ENCODE assay signal across 20 cellular contexts in genomic region chr13:110353339-110353977, GRCh38. TPM values are rescaled to one million over a fixed set of nuclear protein-coding genes. Genes with fewer than 3 reads are reported as not detected.
DNase-seq lines count a peak whose midpoint lies in the region; ATAC-seq and TF ChIP-seq lines count a peak whose summit lies in the region.
"Had no signal": no experiment of that assay in that cellular context is flagged by ENCODE, and none has a peak within 500 bp of the region (broad histone marks: within the 10 kb centered on the region; RNA-seq: fewer than 3 reads in every experiment).

No MANE protein-coding gene starts in this region.

- H3K4me3 ChIP-seq in colonic mucosa = no peak overlapping the region
- H3K4me3 ChIP-seq in mesenchymal stem cell (ENCODE audit: insufficient read depth in 1 of 2, low read depth in 1 of 2, low read length in 2 of 2) = no peak overlapping the region
- no peak overlapping the region for H3K4me3 ChIP-seq in sigmoid colon
- no peak overlapping the region for H3K4me3 ChIP-seq in uterus
- no peak overlapping the region for H3K4me3 ChIP-seq in CD8-positive, alpha-beta T cell (ENCODE audit: low read depth, low read length)
- H3K4me3 ChIP-seq: skin epidermis had no signal

- no peak overlapping the region for H4K91ac ChIP-seq in mesenchymal stem cell (ENCODE audit: low read length)

- no peak overlapping the region for H2BK120ac ChIP-seq in mesenchymal stem cell (ENCODE audit: low read depth, low read length)

- no peaks in the 10 kb centered on the region for H3K36me3 Mint-ChIP-seq in CD8-positive, alpha-beta T cell
- H3K36me3 Mint-ChIP-seq: naive B cell had no signal

- no peaks in the 10 kb centered on the region for H3K4me1 Mint-ChIP-seq in CD8-positive, alpha-beta T cell (ENCODE audit: low read depth)
- H3K4me1 Mint-ChIP-seq: activated CD4-positive, alpha-beta memory T cell treated with anti-CD3 and anti-CD28 coated beads, Interleukin-2, amount 10 ng/mL, durations not matched to agents 7 days and 5 days; T-helper 17 cell had no signal

- H3K79me1 ChIP-seq in mesenchymal stem cell (replicated peaks; ENCODE audit: low read length, poor library complexity, severe bottlenecking) = peaks cover 17% of the 10 kb centered on the region

- H3K27ac ChIP-seq in colonic mucosa = peak overlapping the region; percentile 20
- H3K27ac ChIP-seq in mesenchymal stem cell (ENCODE audit: low read length, poor library complexity, severe bottlenecking) = no peak overlapping the region
- peak overlapping the region; percentile 88 to 100 (median 94) for H3K27ac ChIP-seq in sigmoid colon
- H3K27ac ChIP-seq in uterus = peak overlapping the region; percentile 77 to 96
- H3K27ac ChIP-seq in CD8-positive, alpha-beta T cell (ENCODE audit: low read depth, low read length) = no peak overlapping the region
- H3K27ac ChIP-seq: C4-2B, skin epidermis had no signal

- no peak for ATAC-seq in GM18858 (IDR thresholded peaks at IDR 0.05; ENCODE audit: unreplicated experiment)
- no peak for ATAC-seq in CD8-positive, alpha-beta T cell
- ATAC-seq: T-helper 17 cell had no signal

- no peak overlapping the region for H2BK5ac ChIP-seq in mesenchymal stem cell (ENCODE audit: low read depth, low read length, poor library complexity, severe bottlenecking)

- H3K14ac ChIP-seq in mesenchymal stem cell (ENCODE audit: low read length in 2 of 2) = peak overlapping the region in 1 of 2 experiments; percentile 62

- H3K9me3 Mint-ChIP-seq in CD8-positive, alpha-beta T cell = no peaks in the 10 kb centered on the region
- H3K9me3 Mint-ChIP-seq: activated CD4-positive, alpha-beta memory T cell treated with anti-CD3 and anti-CD28 coated beads, Interleukin-2, amount 10 ng/mL, durations not matched to agents 7 days and 5 days had no signal

- no peak for TF ChIP-seq CTCF in colonic mucosa (IDR thresholded peaks at IDR 0.05)
- no peak for TF ChIP-seq CTCF in sigmoid colon (IDR thresholded peaks at IDR 0.05)
- TF ChIP-seq CTCF in uterus (IDR thresholded peaks at IDR 0.05) = no peak
- no peak for TF ChIP-seq CTCF in CD8-positive, alpha-beta T cell (IDR thresholded peaks at IDR 0.05)

- H3K9ac ChIP-seq in colonic mucosa (ENCODE audit: low read depth in 2 of 2, low read length in 2 of 2) (no peak overlapping the region), mesenchymal stem cell (ENCODE audit: low read length) (no peak overlapping the region)

- H3K9me3 ChIP-seq in colonic mucosa = no peaks in the 10 kb centered on the region
- H3K9me3 ChIP-seq in mesenchymal stem cell (ENCODE audit: control insufficient read depth, low read length) = no peaks in the 10 kb centered on the region
- no peaks in the 10 kb centered on the region for H3K9me3 ChIP-seq in sigmoid colon
- no peaks in the 10 kb centered on the region for H3K9me3 ChIP-seq in uterus
- H3K9me3 ChIP-seq in CD8-positive, alpha-beta T cell (ENCODE audit: low read length) = no peaks in the 10 kb centered on the region

- no peaks in the 10 kb centered on the region for H3K27me3 ChIP-seq in colonic mucosa
- no peaks in the 10 kb centered on the region for H3K27me3 ChIP-seq in mesenchymal stem cell (ENCODE audit: control insufficient read depth in 1 of 2, insufficient read depth in 1 of 2, low read length in 2 of 2)
- H3K27me3 ChIP-seq in sigmoid colon = no peaks in the 10 kb centered on the region
- no peaks in the 10 kb centered on the region for H3K27me3 ChIP-seq in uterus
- H3K27me3 ChIP-seq in CD8-positive, alpha-beta T cell (ENCODE audit: insufficient read depth, low read length) = no peaks in the 10 kb centered on the region
- H3K27me3 ChIP-seq: brain microvascular endothelial cell had no signal

- no peak overlapping the region for H2BK15ac ChIP-seq in mesenchymal stem cell (ENCODE audit: low read depth, poor library complexity, severe bottlenecking)

- WGBS in mesenchymal stem cell = 96% methylated on average over 11 of the region's 13 CpGs
- WGBS in sigmoid colon, 2 donors = 20 to 75% methylated on average over 13 of the region's 13 CpGs

- H3K36me3 ChIP-seq in colonic mucosa (no peaks in the 10 kb centered on the region), mesenchymal stem cell (ENCODE audit: control insufficient read depth in 1 of 2, insufficient read depth in 2 of 2, low read depth in 1 of 2, low read length in 2 of 2) (peaks cover 9 to 36% of the 10 kb centered on the region in 2 experiments), sigmoid colon (peaks cover 0 to 14% (median 5%) of the 10 kb centered on the region in 4 donors), uterus (no peaks in the 10 kb centered on the region)
- H3K36me3 ChIP-seq in CD8-positive, alpha-beta T cell (ENCODE audit: insufficient read depth, low read length) = no peaks in the 10 kb centered on the region

- H3K27ac Mint-ChIP-seq in CD8-positive, alpha-beta T cell = no peak overlapping the region
- H3K27ac Mint-ChIP-seq: activated CD4-positive, alpha-beta memory T cell treated with anti-CD3 and anti-CD28 coated beads, Interleukin-2, amount 10 ng/mL, durations not matched to agents 7 days and 5 days; naive B cell; T-helper 17 cell had no signal

- intact Hi-C loops in colonic mucosa (cut with DNase I) (no loop called here), sigmoid colon (cut with DNase I) (no loop called here), uterus (cut with DNase I; ENCODE audit: low total_unique reads) (no loop called here)
- intact Hi-C loops in CD8-positive, alpha-beta T cell (cut with DNase I, micrococcal nuclease) = no loop called here

- peak overlapping the region; percentile 46 for H2AK5ac ChIP-seq in mesenchymal stem cell (ENCODE audit: low read length, severe bottlenecking)

- H3K18ac ChIP-seq in mesenchymal stem cell (ENCODE audit: low read depth in 1 of 2, low read length in 2 of 2) = peak overlapping the region in 1 of 2 experiments; percentile 71

- H3K4me1 ChIP-seq in colonic mucosa (peaks cover 18% of the 10 kb centered on the region), mesenchymal stem cell (ENCODE audit: control insufficient read depth, insufficient read depth, low read depth, low read length) (peaks cover 21% of the 10 kb centered on the region), sigmoid colon (peaks cover 0 to 77% (median 72%) of the 10 kb centered on the region in 4 donors), uterus (peaks cover 15 to 16% of the 10 kb centered on the region in 2 donors)
- no peaks in the 10 kb centered on the region for H3K4me1 ChIP-seq in CD8-positive, alpha-beta T cell (ENCODE audit: insufficient read depth, low read length)

- POLR2A ChIA-PET in CD8-positive, alpha-beta T cell (lab: Charles Lee) = interaction anchor here (1.5 kb wide), 1 partner anchor 19 kb away, joined by 3 read pairs; no protein-coding TSS in a partner anchor

- DNase-seq in colonic mucosa (no peak), mesenchymal stem cell (no peak), sigmoid colon (no peak), uterus (no peak), activated T-cell treated with anti-CD3 and anti-CD28 coated beads for 4 hours (no peak), HPDE6-E6E7 (ENCODE audit: extremely low spot score) (no peak)
- no peak for DNase-seq in CD8-positive, alpha-beta T cell
- DNase-seq: activated CD4-positive, alpha-beta memory T cell treated with anti-CD3 and anti-CD28 coated beads, Interleukin-2, amount 10 ng/mL, durations not matched to agents 7 days and 5 days; activated CD4-positive, alpha-beta T cell treated with anti-CD3 and anti-CD28 coated beads for 1 hour; activated gamma-delta T cell; brain microvascular endothelial cell; Calu3; GF-D8; naive B cell; NCI-H446; nucleus accumbens; T-helper 17 cell had no signal

- TF ChIP-seq POLR2A in sigmoid colon (IDR thresholded peaks at IDR 0.05) = no peak
- no peak for TF ChIP-seq POLR2A in uterus (IDR thresholded peaks at IDR 0.05)

- H3K23ac ChIP-seq in mesenchymal stem cell (ENCODE audit: low read length in 2 of 2) = no peak overlapping the region

- H4K8ac ChIP-seq in mesenchymal stem cell (ENCODE audit: low read length) = no peak overlapping the region

- CTCF ChIA-PET in CD8-positive, alpha-beta T cell (lab: Charles Lee) = no interaction called here

- TF ChIP-seq EP300 in sigmoid colon (IDR thresholded peaks at IDR 0.05) = no peak

- no peak overlapping the region for H2AFZ ChIP-seq in mesenchymal stem cell (ENCODE audit: low read depth, low read length)

- H3K4ac ChIP-seq in mesenchymal stem cell (ENCODE audit: low read depth in 1 of 2, low read length in 2 of 2) = no peak overlapping the region

- H3K4me3 Mint-ChIP-seq in CD8-positive, alpha-beta T cell = no peak overlapping the region
- H3K4me3 Mint-ChIP-seq: activated CD4-positive, alpha-beta memory T cell treated with anti-CD3 and anti-CD28 coated beads, Interleukin-2, amount 10 ng/mL, durations not matched to agents 7 days and 5 days; naive B cell; T-helper 17 cell had no signal

- no peak overlapping the region for H2BK12ac ChIP-seq in mesenchymal stem cell (ENCODE audit: low read length in 2 of 2)

- peaks cover 7% of the 10 kb centered on the region for H3K27me3 Mint-ChIP-seq in CD8-positive, alpha-beta T cell (ENCODE audit: low read depth)
- H3K27me3 Mint-ChIP-seq: activated CD4-positive, alpha-beta memory T cell treated with anti-CD3 and anti-CD28 coated beads, Interleukin-2, amount 10 ng/mL, durations not matched to agents 7 days and 5 days had no signal

- no peak overlapping the region for H3K4me2 ChIP-seq in mesenchymal stem cell (ENCODE audit: low read length, poor library complexity, severe bottlenecking)

RNA-seq across cellular contexts. Expression of gene COL4A2, which starts 46.4 kb away (rescaled TPM):
- 100 to 1,000 TPM in 1 of 2 donors, 10 to 100 TPM in 1; 61.1 to 111 TPM for total RNA-seq in colonic mucosa
- polyA plus RNA-seq in mesenchymal stem cell (2013, experiment 1 of 2) = 2,099 TPM
- 2,053 TPM for polyA plus RNA-seq in mesenchymal stem cell (2013, experiment 2 of 2)
- 1,000 to 10,000 TPM in 1 of 4 donors, 100 to 1,000 TPM in 3; 306 to 1,039 (median 489) TPM for total RNA-seq in sigmoid colon
- polyA plus RNA-seq in sigmoid colon = 10 to 100 TPM; 24.0 to 83.5 (median 25.2) TPM
- 100 to 1,000 TPM; 157 to 606 (median 284) TPM for total RNA-seq in uterus
- not detected for total RNA-seq in CD8-positive, alpha-beta T cell
- total RNA-seq: activated CD4-positive, alpha-beta memory T cell treated with anti-CD3 and anti-CD28 coated beads, Interleukin-2, amount 10 ng/mL, durations not matched to agents 7 days and 5 days had no signal

RNA-seq across cellular contexts. Expression of gene COL4A1, which starts 46.5 kb away (rescaled TPM):
- total RNA-seq in colonic mucosa (10 to 100 TPM; 27.0 to 97.0 TPM), sigmoid colon (100 to 1,000 TPM; 235 to 598 (median 350) TPM), uterus (100 to 1,000 TPM; 164 to 737 (median 209) TPM)
- 2,271 TPM for polyA plus RNA-seq in mesenchymal stem cell (2013, experiment 1 of 2)
- polyA plus RNA-seq in mesenchymal stem cell (2013, experiment 2 of 2) = 2,270 TPM
- 10 to 100 TPM in 2 of 3 donors, 1 to 10 TPM in 1; 9.2 to 60.5 (median 10.8) TPM for polyA plus RNA-seq in sigmoid colon
- total RNA-seq in CD8-positive, alpha-beta T cell = not detected
- total RNA-seq: activated CD4-positive, alpha-beta memory T cell treated with anti-CD3 and anti-CD28 coated beads, Interleukin-2, amount 10 ng/mL, durations not matched to agents 7 days and 5 days had no signal

Comparison
In these comparisons a context has a peak if more than half of its experiments do, and no peak if none do; other contexts are left out.
1. H3K27ac ChIP-seq: peak in colonic mucosa (single experiment), sigmoid colon (4 of 4) and uterus (2 of 2); none in mesenchymal stem cell (single experiment) and CD8-positive, alpha-beta T cell (single experiment).
2. RNA of gene COL4A2, which starts 46.4 kb away (total RNA-seq): 306 to 1,039 TPM in sigmoid colon, 157 to 606 TPM in uterus and 61.1 to 111 TPM in colonic mucosa; not detected in CD8-positive, alpha-beta T cell; every median in the first group is over 10 times any median in the second.
3. RNA of gene COL4A1, which starts 46.5 kb away (total RNA-seq): 235 to 598 TPM in sigmoid colon, 164 to 737 TPM in uterus and 27.0 to 97.0 TPM in colonic mucosa; not detected in CD8-positive, alpha-beta T cell; every median in the first group is over 10 times any median in the second.